ENCODE assay signal across 10 cellular contexts in genomic region chr19:19606021-19606420, GRCh38. TPM values are rescaled to one million over a fixed set of nuclear protein-coding genes. Genes with fewer than 3 reads are reported as not detected.
DNase-seq lines count a peak whose midpoint lies in the region; ATAC-seq, FAIRE-seq and TF ChIP-seq lines count a peak whose summit lies in the region.
"Had no signal": no experiment of that assay in that cellular context is flagged by ENCODE, and none has a peak within 500 bp of the region (broad histone marks: within the 10 kb centered on the region; RNA-seq: fewer than 3 reads in every experiment).

No MANE protein-coding gene starts in this region.

- H3K4me3 ChIP-seq in pancreas (no peak overlapping the region), coronary artery (no peak overlapping the region)
- H3K4me3 ChIP-seq: psoas muscle had no signal

- peak overlapping the region; percentile 20 for H3K27ac Mint-ChIP-seq in activated naive CD8-positive, alpha-beta T cell treated with anti-CD3 and anti-CD28 coated beads, Interleukin-2, amount 50 U/mL, for 24 hours

- H3K27me3 ChIP-seq in pancreas = no peaks in the 10 kb centered on the region

- FAIRE-seq in RCC 7860 (lab: Jason Lieb, UNC) (peak; percentile 64), pancreas (lab: Jason Lieb, UNC) (no peak)
- FAIRE-seq: frontal cortex had no signal

- no peaks in the 10 kb centered on the region for H3K9me3 Mint-ChIP-seq in activated naive CD8-positive, alpha-beta T cell treated with anti-CD3 and anti-CD28 coated beads, Interleukin-2, amount 50 U/mL, for 24 hours

- intact Hi-C loops in pancreas (cut with DNase I) = no loop called here

- peaks cover 44% of the 10 kb centered on the region for H3K4me1 Mint-ChIP-seq in activated naive CD8-positive, alpha-beta T cell treated with anti-CD3 and anti-CD28 coated beads, Interleukin-2, amount 50 U/mL, for 24 hours

- no peaks in the 10 kb centered on the region for H3K27me3 Mint-ChIP-seq in activated naive CD8-positive, alpha-beta T cell treated with anti-CD3 and anti-CD28 coated beads, Interleukin-2, amount 50 U/mL, for 24 hours

- DNase-seq in H4 (ENCODE audit: low spot score) (peak; percentile 51), RCC 7860 (ENCODE audit: low spot score) (peak; percentile 82), pancreas (no peak), NCI-H1092 treated with DMSO at 0.1 percent for 48 hours (lab: John Stamatoyannopoulos, UW) (no peak), coronary artery (ENCODE audit: low spot score) (no peak)
- DNase-seq in activated naive CD8-positive, alpha-beta T cell treated with anti-CD3 and anti-CD28 coated beads, Interleukin-2, amount 50 U/mL, for 24 hours = no peak
- DNase-seq: psoas muscle had no signal

- H3K9me3 ChIP-seq in pancreas = no peaks in the 10 kb centered on the region
- H3K9me3 ChIP-seq: psoas muscle had no signal

- H3K4me1 ChIP-seq in pancreas = no peaks in the 10 kb centered on the region
- H3K4me1 ChIP-seq: psoas muscle had no signal

- TF ChIP-seq CTCF in pancreas (IDR thresholded peaks at IDR 0.05) (no peak), coronary artery (IDR thresholded peaks at IDR 0.05) (no peak)

- no peaks in the 10 kb centered on the region for H3K36me3 ChIP-seq in pancreas

- H3K27ac ChIP-seq in pancreas = no peak overlapping the region
- no peak overlapping the region for H3K27ac ChIP-seq in coronary artery
- H3K27ac ChIP-seq: psoas muscle had no signal

- WGBS in pancreas, 2 donors = 75 to 89% methylated on average over 1 of the region's 1 CpG

- peak; percentile 75 for ATAC-seq in activated naive CD8-positive, alpha-beta T cell treated with anti-CD3 and anti-CD28 coated beads, Interleukin-2, amount 50 U/mL, for 24 hours
- peak in 3 of 4 donors; percentile 30 to 71 (median 50) for ATAC-seq in pancreas
- ATAC-seq in GM18502 (IDR thresholded peaks at IDR 0.05; ENCODE audit: poor library complexity, unreplicated experiment) = no peak
- ATAC-seq in HG03139 (IDR thresholded peaks at IDR 0.05; ENCODE audit: unreplicated experiment) = no peak

- no peak overlapping the region for H3K4me3 Mint-ChIP-seq in activated naive CD8-positive, alpha-beta T cell treated with anti-CD3 and anti-CD28 coated beads, Interleukin-2, amount 50 U/mL, for 24 hours

- peaks cover 9% of the 10 kb centered on the region for H3K36me3 Mint-ChIP-seq in activated naive CD8-positive, alpha-beta T cell treated with anti-CD3 and anti-CD28 coated beads, Interleukin-2, amount 50 U/mL, for 24 hours (ENCODE audit: low read depth)

RNA-seq across cellular contexts. Expression of gene PBX4, which starts 12.5 kb away (rescaled TPM):
- 0.10 TPM in 1 of 2 replicates, not detected in the other for total RNA-seq in H4 (2014; rRNA removed; shearing (Covaris generic))
- total RNA-seq in pancreas = under 1 TPM; 0.18 to 0.53 (median 0.43) TPM
- 1 to 10 TPM; 3.9 to 4.0 TPM for polyA plus RNA-seq in pancreas

RNA-seq across cellular contexts. Expression of gene LPAR2, which starts 22.0 kb away (rescaled TPM):
- total RNA-seq in H4 (2014; rRNA removed; shearing (Covaris generic)) = 0.16 and 0.72 TPM in 2 replicates
- 10 to 100 TPM in 4 of 6 donors, 1 to 10 TPM in 2; 9.6 to 16.1 (median 10.7) TPM for total RNA-seq in pancreas
- 10 to 100 TPM; 24.2 to 28.6 TPM for polyA plus RNA-seq in pancreas

RNA-seq across cellular contexts. Expression of gene GMIP, which starts 37.4 kb away (rescaled TPM):
- 4.0 and 4.4 TPM in 2 replicates for total RNA-seq in H4 (2014; rRNA removed; shearing (Covaris generic))
- total RNA-seq in pancreas = 10 to 100 TPM in 1 of 6 donors, 1 to 10 TPM in 5; 5.4 to 16.4 (median 6.6) TPM
- 10 to 100 TPM in 1 of 2 donors, 1 to 10 TPM in 1; 3.5 to 10.5 TPM for polyA plus RNA-seq in pancreas

RNA-seq across cellular contexts. Expression of gene ATP13A1, which starts 57.5 kb away (rescaled TPM):
- total RNA-seq in H4 (2014; rRNA removed; shearing (Covaris generic)) = 39.6 and 49.4 TPM in 2 replicates
- total RNA-seq in pancreas = 10 to 100 TPM; 24.9 to 46.2 (median 33.6) TPM
- 10 to 100 TPM; 63.8 to 77.3 TPM for polyA plus RNA-seq in pancreas

Comparison
In these comparisons a context has a peak if more than half of its experiments do, and no peak if none do; other contexts are left out.
1. DNase-seq: peak in H4 (single experiment) and RCC 7860 (single experiment); none in activated naive CD8-positive, alpha-beta T cell treated with anti-CD3 and anti-CD28 coated beads, Interleukin-2, amount 50 U/mL, for 24 hours (single experiment), pancreas (0 of 6), NCI-H1092 treated with DMSO at 0.1 percent for 48 hours (single experiment) and coronary artery (single experiment).
2. ATAC-seq: peak in activated naive CD8-positive, alpha-beta T cell treated with anti-CD3 and anti-CD28 coated beads, Interleukin-2, amount 50 U/mL, for 24 hours (single experiment) and pancreas (3 of 4); none in GM18502 (single experiment) and HG03139 (single experiment).